8 cellular contexts compared by ENCODE assay signal in the genomic region with DNA sequence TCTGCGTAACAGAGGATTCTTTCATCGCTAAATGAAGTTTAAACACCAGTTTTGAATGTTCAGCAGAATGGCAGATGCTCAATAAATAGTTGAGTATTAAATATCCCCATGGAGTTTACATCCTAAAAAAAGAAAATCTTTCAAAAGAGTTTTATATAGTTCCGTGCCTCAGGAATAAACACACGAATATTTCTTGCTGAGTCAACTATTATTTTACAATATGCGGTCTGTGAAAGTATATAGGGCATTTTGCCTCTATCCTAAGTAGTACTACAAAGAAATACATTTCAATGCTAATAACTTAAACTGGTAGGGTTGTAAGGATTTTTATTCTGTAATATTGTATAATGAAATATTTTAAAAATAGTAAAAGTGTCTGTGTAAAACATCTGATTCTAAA. TPM values are rescaled to one million over a fixed set of nuclear protein-coding genes. Genes with fewer than 3 reads are reported as not detected.
DNase-seq lines count a peak whose midpoint lies in the region; ATAC-seq and TF ChIP-seq lines count a peak whose summit lies in the region.

No MANE protein-coding gene starts in this region.

- TF ChIP-seq EP300 in sigmoid colon (IDR thresholded peaks at IDR 0.05) = no peak

- TF ChIP-seq POLR2A in sigmoid colon (IDR thresholded peaks at IDR 0.05) = no peak
- TF ChIP-seq POLR2A in thyroid gland (IDR thresholded peaks at IDR 0.05) = no peak

- no peak for ATAC-seq in HG03439 (IDR thresholded peaks at IDR 0.05; ENCODE audit: unreplicated experiment)

- WGBS in sigmoid colon, 2 donors = 6 to 14% methylated on average over 5 of the region's 5 CpGs
- 11 to 12% methylated on average over 5 of the region's 5 CpGs for WGBS in thyroid gland, 2 donors

- intact Hi-C loops in sigmoid colon (cut with DNase I) = loop anchor here (5.0 kb wide), 2 partner anchors 55 to 725 kb away; a partner anchor contains a TSS
- intact Hi-C loops in thyroid gland (cut with DNase I) = no loop called here

- H3K36me3 ChIP-seq in SJCRH30 (peaks cover 44% of the 10 kb centered on the region), sigmoid colon (no peaks in the 10 kb centered on the region), thyroid gland (no peaks in the 10 kb centered on the region)

- DNase-seq in GM12865 (ENCODE audit: low read depth) = no peak
- DNase-seq in SJCRH30 = no peak
- peak; percentile 37 for DNase-seq in fibroblast of peridontal ligament (ENCODE audit: extremely low read depth)
- DNase-seq in sigmoid colon = no peak
- DNase-seq in HPDE6-E6E7 (ENCODE audit: extremely low spot score) = no peak
- no peak for DNase-seq in NCI-H1436 (lab: John Stamatoyannopoulos, UW)
- no peak for DNase-seq in thyroid gland

- H3K27ac ChIP-seq in SJCRH30 (peak overlapping the region; percentile 91), sigmoid colon (peak overlapping the region; percentile 89 to 96 (median 94)), thyroid gland (no peak overlapping the region)

- H3K4me1 ChIP-seq in SJCRH30 = peaks cover 6% of the 10 kb centered on the region; the same call in 1 of the 2 replicates
- H3K4me1 ChIP-seq in sigmoid colon = peaks cover 3 to 31% (median 22%) of the 10 kb centered on the region in 4 donors
- H3K4me1 ChIP-seq in thyroid gland = peaks cover 3 to 15% of the 10 kb centered on the region in 2 donors

- no peak for TF ChIP-seq CTCF in GM12865 (IDR thresholded peaks at IDR 0.05; ENCODE audit: insufficient read depth, low read depth, low read length, missing control alignments)
- no peak for TF ChIP-seq CTCF in sigmoid colon (IDR thresholded peaks at IDR 0.05)
- TF ChIP-seq CTCF in thyroid gland (IDR thresholded peaks at IDR 0.05) = no peak

- H3K9me3 ChIP-seq in SJCRH30 (replicated peaks) = no peaks in the 10 kb centered on the region
- H3K9me3 ChIP-seq in sigmoid colon = peaks cover 0 to 2% (median 0%) of the 10 kb centered on the region in 4 donors
- no peaks in the 10 kb centered on the region for H3K9me3 ChIP-seq in thyroid gland

- H3K27me3 ChIP-seq in SJCRH30 (no peaks in the 10 kb centered on the region), sigmoid colon (no peaks in the 10 kb centered on the region), thyroid gland (no peaks in the 10 kb centered on the region)

- H3K4me3 ChIP-seq in GM12865 (ENCODE audit: low read depth, low read length) (peak overlapping the region; percentile 100), SJCRH30 (peak overlapping the region; percentile 85), sigmoid colon (peak overlapping the region; percentile 77 to 89 (median 87)), thyroid gland (replicated peaks in 1 of 3) (peak overlapping the region in 1 of 3 donors; percentile 80)

RNA-seq across cellular contexts. Expression of a gene that starts 1.3 kb away (rescaled TPM):
- 123 and 141 TPM in 2 replicates for total RNA-seq in SJCRH30 (2014; rRNA removed; shearing (Covaris generic))
- 1 to 10 TPM; 2.3 to 6.4 (median 3.0) TPM for total RNA-seq in sigmoid colon
- 10 to 100 TPM in 2 of 3 donors, 1 to 10 TPM in 1; 5.4 to 13.7 (median 12.5) TPM for polyA plus RNA-seq in sigmoid colon
- total RNA-seq in thyroid gland = 10 to 100 TPM in 3 of 4 donors, 1 to 10 TPM in 1; 8.8 to 21.1 (median 11.7) TPM

RNA-seq across cellular contexts. Expression of a gene that starts 1.5 kb away (rescaled TPM):
- 32.5 and 43.7 TPM in 2 replicates for total RNA-seq in SJCRH30 (2014; rRNA removed; shearing (Covaris generic))
- total RNA-seq in sigmoid colon (10 to 100 TPM; 17.4 to 46.8 (median 21.9) TPM), thyroid gland (10 to 100 TPM; 17.0 to 31.7 (median 24.9) TPM)
- 10 to 100 TPM in 2 of 3 donors, 1 to 10 TPM in 1; 9.6 to 17.1 (median 12.1) TPM for polyA plus RNA-seq in sigmoid colon

RNA-seq across cellular contexts. Expression of a gene that starts 56.4 kb away (rescaled TPM):
- 14.0 and 18.3 TPM in 2 replicates for total RNA-seq in SJCRH30 (2014; rRNA removed; shearing (Covaris generic))
- total RNA-seq in sigmoid colon = 1 to 10 TPM; 1.4 to 3.5 (median 1.9) TPM
- polyA plus RNA-seq in sigmoid colon = 1 to 10 TPM in 1 of 3 donors, under 1 TPM in 2; under 0.01 to 1.0 (median 0.23) TPM
- total RNA-seq in thyroid gland = 10 to 100 TPM; 13.0 to 25.0 (median 17.1) TPM

Comparison
In these comparisons a context has a peak if more than half of its experiments do, and no peak if none do; other contexts are left out.
1. H3K27ac ChIP-seq: peak in SJCRH30 (single experiment) and sigmoid colon (4 of 4); none in thyroid gland (0 of 3).